11 cellular contexts compared by ENCODE assay signal in the genomic region with DNA sequence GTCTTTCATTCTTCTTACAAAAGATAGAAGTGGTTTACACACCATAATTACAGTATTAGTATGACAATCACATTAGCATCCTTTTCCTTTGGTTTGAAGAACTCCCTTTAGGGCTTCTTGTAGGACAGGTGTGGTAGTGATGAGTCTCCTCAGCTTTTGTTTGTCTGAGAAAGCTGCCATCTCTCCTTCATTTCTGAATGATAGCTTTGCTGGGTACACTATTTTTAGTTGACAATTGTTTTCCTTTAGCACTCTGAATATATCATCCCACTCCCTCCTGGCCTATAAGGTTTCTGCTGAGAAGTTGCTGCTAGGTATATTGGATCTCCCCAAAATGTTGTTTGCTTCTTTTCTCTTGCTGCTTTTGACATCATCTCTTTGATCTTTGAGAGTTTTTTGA.
"Had no signal": no experiment of that assay in that cellular context is flagged by ENCODE, and none has a peak within 500 bp of the region (broad histone marks: within the 10 kb centered on the region; RNA-seq: fewer than 3 reads in every experiment).

No MANE protein-coding gene starts in this region.

- H3K36me3 ChIP-seq: tibial nerve had no signal

- H3K27me3 Mint-ChIP-seq: activated CD4-positive, alpha-beta T cell treated with anti-CD3 and anti-CD28 coated beads, Interleukin-2, amount 10 ng/mL, durations not matched to agents 7 days and 5 days had no signal

- H3K4me3 ChIP-seq: body of pancreas, lung, tibial nerve had no signal

- H3K4me3 Mint-ChIP-seq: activated CD4-positive, alpha-beta T cell treated with anti-CD3 and anti-CD28 coated beads, Interleukin-2, amount 10 ng/mL, durations not matched to agents 7 days and 5 days; neural crest cell had no signal

- DNase-seq: activated CD4-positive, alpha-beta T cell treated with anti-CD3 and anti-CD28 coated beads, Interleukin-2, amount 10 ng/mL, durations not matched to agents 7 days and 5 days; activated CD4-positive, CD25-positive, alpha-beta regulatory T cell; body of pancreas; kidney; retina; stimulated activated naive CD4-positive, alpha-beta T cell treated with Interleukin-2 at 50 U/mL for 16 hours; T-helper 9 cell had no signal

- H3K27ac ChIP-seq: tibial nerve had no signal

- ATAC-seq: activated naive CD4-positive, alpha-beta T cell treated with anti-CD3 and anti-CD28 coated beads, Interleukin-2, amount 50 U/mL, for 72 hours had no signal

- H3K27me3 ChIP-seq: body of pancreas, tibial nerve had no signal
